Comparison of ENCODE assay signal across 8 cellular contexts in genomic region chr4:105145059-105145912, GRCh38. TPM values are rescaled to one million over a fixed set of nuclear protein-coding genes. Genes with fewer than 3 reads are reported as not detected.
DNase-seq lines count a peak whose midpoint lies in the region; ATAC-seq, FAIRE-seq and TF ChIP-seq lines count a peak whose summit lies in the region.

No MANE protein-coding gene starts in this region.

- WGBS in HepG2 (ENCODE audit: low lambda C conversion rate) = 17% methylated on average over 21 of the region's 21 CpGs
- 41 to 47% methylated on average over 21 of the region's 21 CpGs for WGBS in thyroid gland, 2 donors

- H3K27me3 ChIP-seq in ascending aorta = no peaks in the 10 kb centered on the region
- H3K27me3 ChIP-seq in HepG2 (ENCODE audit: control insufficient read depth in 1 of 2, insufficient read depth in 2 of 2, low read length in 2 of 2) = no peaks in the 10 kb centered on the region; a peak in 2 of 5 replicates
- no peaks in the 10 kb centered on the region for H3K27me3 ChIP-seq in thyroid gland

- BruUV-seq in HepG2 (replicated peaks; lab: Mats Ljungman, UMichigan) = TSS peak; percentile 61

- peak overlapping the region; percentile 35 for H2AFZ ChIP-seq in HepG2 (ENCODE audit: low read length)

- no peaks in the 10 kb centered on the region for H3K27me3 Mint-ChIP-seq in activated CD4-positive, alpha-beta T cell treated with anti-CD3 and anti-CD28 coated beads for 36 hours

- no peak for TF ChIP-seq POLR2A in HepG2 (IDR thresholded peaks at IDR 0.05; ENCODE audit: insufficient read depth in 1 of 2, low read depth in 2 of 2, low read length in 2 of 2)
- TF ChIP-seq POLR2A in thyroid gland (IDR thresholded peaks at IDR 0.05) = no peak

- H3K79me2 ChIP-seq in HepG2 (ENCODE audit: insufficient read depth, low read length) = peaks cover 26% of the 10 kb centered on the region

- peaks cover 4% of the 10 kb centered on the region; the same call in 1 of the 2 replicates for H4K20me1 ChIP-seq in HepG2 (ENCODE audit: insufficient read depth, low read length)

- ATAC-seq in activated CD4-positive, alpha-beta T cell treated with anti-CD3 and anti-CD28 coated beads for 36 hours = peak; percentile 13
- no peak for ATAC-seq in HepG2
- ATAC-seq in GM19452 (IDR thresholded peaks at IDR 0.05; ENCODE audit: unreplicated experiment) = no peak

- peak overlapping the region; percentile 94 for H3K4me2 ChIP-seq in HepG2 (ENCODE audit: low read depth, low read length)

- TF ChIP-seq EP300 in HepG2 (IDR thresholded peaks at IDR 0.05; ENCODE audit: low read depth in 2 of 2, low read length in 2 of 2) (no peak), HepG2 (CRISPR knock-in tag; IDR thresholded peaks at IDR 0.05; ENCODE audit: borderline replicate concordance) (no peak)

- peak overlapping the region; percentile 78 for H3K4me3 ChIP-seq in Jurkat, Clone E6-1 (ENCODE audit: low read length)
- peak overlapping the region; percentile 89 to 91 for H3K4me3 ChIP-seq in ascending aorta
- H3K4me3 ChIP-seq in HepG2 (replicated peaks in 1 of 3; ENCODE audit: insufficient read depth in 1 of 3, low read depth in 2 of 3, low read length in 3 of 3) = peak overlapping the region; percentile 75 to 89 (median 82)
- H3K4me3 ChIP-seq in thyroid gland (replicated peaks in 1 of 3) = peak overlapping the region in 2 of 3 donors; percentile 67 to 82

- DNase-seq in activated CD4-positive, alpha-beta T cell treated with anti-CD3 and anti-CD28 coated beads for 36 hours = no peak
- DNase-seq in activated CD4-positive, alpha-beta T cell treated with anti-CD3 and anti-CD28 coated beads, Interleukin-2, amount 50 U/mL, for 48 hours = no peak
- no peak for DNase-seq in Jurkat, Clone E6-1 (ENCODE audit: low read depth, low spot score)
- DNase-seq in ascending aorta (ENCODE audit: low spot score in 2 of 2) = no peak
- DNase-seq in HepG2 (ENCODE audit: low spot score) = no peak
- DNase-seq in thyroid gland = no peak
- DNase-seq in dedifferentiated amniotic fluid mesenchymal stem cell (ENCODE audit: extremely low spot score) = no peak

- no peaks in the 10 kb centered on the region for H3K9me3 Mint-ChIP-seq in activated CD4-positive, alpha-beta T cell treated with anti-CD3 and anti-CD28 coated beads for 36 hours (ENCODE audit: low read depth)

- POLR2A ChIA-PET in activated CD4-positive, alpha-beta T cell treated with anti-CD3 and anti-CD28 coated beads for 36 hours (lab: Charles Lee) = no interaction called here
- POLR2A ChIA-PET in HepG2 (lab: Yijun Ruan, JAX) = interaction anchor here (1.0 kb wide), 1 partner anchor 328 kb away, joined by 4 read pairs; no protein-coding TSS in a partner anchor

- H3K27ac ChIP-seq in ascending aorta (peak overlapping the region; percentile 86 to 88), HepG2 (ENCODE audit: extremely low read length, insufficient read depth, low read length) (no peak overlapping the region), thyroid gland (peak overlapping the region in 2 of 3 donors; percentile 74 to 87)

- CTCF ChIA-PET in activated CD4-positive, alpha-beta T cell treated with anti-CD3 and anti-CD28 coated beads for 36 hours (lab: Charles Lee) = interaction anchor here (0.6 to 1.0 kb wide), 2 partner anchors 327 to 328 kb away, joined by 3 to 4 read pairs; partner anchors contain the start of gene PPA2
- CTCF ChIA-PET in HepG2 (lab: Yijun Ruan, JAX; ENCODE audit: low intra/inter-chr PET ratio, low total read pairs) = interaction anchor here (1.9 kb wide), 1 partner anchor 328 kb away, joined by 4 read pairs; the partner anchor contains the start of gene PPA2

- H3K36me3 Mint-ChIP-seq in activated CD4-positive, alpha-beta T cell treated with anti-CD3 and anti-CD28 coated beads for 36 hours (ENCODE audit: low read depth) = peaks cover 18% of the 10 kb centered on the region

- FAIRE-seq in HepG2 (lab: Jason Lieb, UNC) = no peak

- peak overlapping the region; percentile 97 for H3K27ac Mint-ChIP-seq in activated CD4-positive, alpha-beta T cell treated with anti-CD3 and anti-CD28 coated beads for 36 hours

- no peak for TF ChIP-seq RAD21 in HepG2 (CRISPR knock-in tag; IDR thresholded peaks at IDR 0.05)

- H3K9me3 ChIP-seq in ascending aorta = no peaks in the 10 kb centered on the region
- H3K9me3 ChIP-seq in HepG2 (ENCODE audit: low read length) = no peaks in the 10 kb centered on the region
- no peaks in the 10 kb centered on the region for H3K9me3 ChIP-seq in thyroid gland

- peaks cover 0 to 2% of the 10 kb centered on the region in 2 donors for H3K4me1 ChIP-seq in ascending aorta
- peaks cover 45% of the 10 kb centered on the region for H3K4me1 ChIP-seq in HepG2 (ENCODE audit: insufficient read depth, low read length)
- peaks cover 0 to 18% of the 10 kb centered on the region in 2 donors for H3K4me1 ChIP-seq in thyroid gland

- H3K4me3 Mint-ChIP-seq in activated CD4-positive, alpha-beta T cell treated with anti-CD3 and anti-CD28 coated beads for 36 hours = peak overlapping the region; percentile 97

- intact Hi-C loops in activated CD4-positive, alpha-beta T cell treated with anti-CD3 and anti-CD28 coated beads for 36 hours (cut with DNase I, micrococcal nuclease) = loop anchor here (1.0 to 5.0 kb wide), 5 partner anchors 178 to 564 kb away; partner anchors contain the start of genes GSTCD (in 1 of the 2) and INTS12 (in 1 of the 2)
- intact Hi-C loops in ascending aorta (cut with DNase I) = loop anchor here (5.0 to 10.0 kb wide), 5 partner anchors 250 to 1170 kb away; partner anchors contain the start of genes AIMP1, GSTCD, INTS12 and NPNT
- intact Hi-C loops in HepG2 (cut with micrococcal nuclease; ENCODE audit: unreplicated experiment) = loop anchor here (5.0 kb wide), 2 partner anchors 112 to 202 kb away; no protein-coding TSS in a partner anchor
- intact Hi-C loops in thyroid gland (cut with DNase I) = loop anchor here (5.0 to 10.0 kb wide), 2 partner anchors 100 to 327 kb away; partner anchors contain the start of gene PPA2

- in situ Hi-C loops in HepG2 (cut with HindIII; ENCODE audit: extremely low pct_ligation_motif_present, low pct_unique_long_range_greater_than_20kb) = no loop called here

- peak overlapping the region; percentile 90; the same call in 1 of the 2 replicates for H3K9ac ChIP-seq in HepG2 (ENCODE audit: insufficient read depth, low read depth, low read length)

- no peaks in the 10 kb centered on the region for H3K36me3 ChIP-seq in ascending aorta
- no peaks in the 10 kb centered on the region for H3K36me3 ChIP-seq in HepG2 (replicated peaks in 1 of 2; ENCODE audit: control insufficient read depth in 1 of 2, insufficient read depth in 2 of 2, low read length in 2 of 2)
- H3K36me3 ChIP-seq in thyroid gland = no peaks in the 10 kb centered on the region

- H3K4me1 Mint-ChIP-seq in activated CD4-positive, alpha-beta T cell treated with anti-CD3 and anti-CD28 coated beads for 36 hours = peaks cover 38% of the 10 kb centered on the region

- TF ChIP-seq CTCF in ascending aorta (IDR thresholded peaks at IDR 0.05) (no peak), HepG2 (CRISPR knock-in tag; IDR thresholded peaks at IDR 0.05) (no peak), thyroid gland (IDR thresholded peaks at IDR 0.05) (no peak)

TF ChIP-seq in HepG2, 621 proteins besides CTCF, POLR2A, EP300 and RAD21 (continues in another document):
- TF ChIP-seq KLF6 (CRISPR knock-in tag; IDR thresholded peaks at IDR 0.05) = 0 out of 2 replicates have a peak, but pooled peaks have one; percentile 20

RNA-seq across cellular contexts. Expression of gene TET2, which starts 1.4 kb away (rescaled TPM):
- total RNA-seq in activated CD4-positive, alpha-beta T cell treated with anti-CD3 and anti-CD28 coated beads for 36 hours = 10 to 100 TPM; 35.0 to 40.6 TPM
- polyA plus RNA-seq in Jurkat, Clone E6-1 (2012; ENCODE audit: insufficient read depth, insufficient read length) = 4.5 TPM
- 14.8 TPM for total RNA-seq in ascending aorta
- total RNA-seq in HepG2 (2016; rRNA removed; fragmentation: Illumina TruSeq; extraction: Trizol) = 4.6 and 4.8 TPM in 2 replicates
- 1.1 and 1.3 TPM in 2 replicates for total RNA-seq in HepG2 (2016; cell fraction: cytosol; rRNA removed; fragmentation: Illumina TruSeq; extraction: Trizol; ENCODE audit: low read depth)
- total RNA-seq in HepG2 (2016; cell fraction: insoluble cytoplasmic fraction; rRNA removed; fragmentation: Illumina TruSeq; extraction: Trizol) = 4.3 and 6.2 TPM in 2 replicates
- 3.6 and 3.7 TPM in 2 replicates for total RNA-seq in HepG2 (2016; cell fraction: membrane; rRNA removed; fragmentation: Illumina TruSeq; extraction: Trizol)
- total RNA-seq in HepG2 (2016; cell fraction: nucleus; rRNA removed; fragmentation: Illumina TruSeq; extraction: Trizol) = 14.2 and 15.6 TPM in 2 replicates
- polyA plus RNA-seq in HepG2 (2011; rRNA removed) = 4.2 and 4.7 TPM in 2 replicates
- polyA plus RNA-seq in HepG2 (2011; cell fraction: cytosol; rRNA removed) = 1.6 and 2.4 TPM in 2 replicates
- 7.1 and 8.3 TPM in 2 replicates for polyA plus RNA-seq in HepG2 (2011; cell fraction: nucleus; rRNA removed)
- polyA plus RNA-seq in HepG2 (2012) = 3.1 and 3.5 TPM in 2 replicates
- 0.09 TPM in 2 replicates for polyA plus RNA-seq in HepG2 (2016; cell fraction: cytosol; fragmentation: Illumina TruSeq; extraction: Trizol; ENCODE audit: low read depth)
- polyA plus RNA-seq in HepG2 (2016; cell fraction: insoluble cytoplasmic fraction; fragmentation: Illumina TruSeq; extraction: Trizol; ENCODE audit: low read depth) = 2.2 and 2.3 TPM in 2 replicates
- 0.34 and 0.38 TPM in 2 replicates for polyA plus RNA-seq in HepG2 (2016; cell fraction: membrane; fragmentation: Illumina TruSeq; extraction: Trizol; ENCODE audit: low read depth)
- 5.4 TPM in 2 replicates for polyA plus RNA-seq in HepG2 (2016; cell fraction: nucleus; fragmentation: Illumina TruSeq; extraction: Trizol; ENCODE audit: insufficient read depth, low read depth)
- 8.5 and 15.5 TPM in 2 replicates for polyA minus RNA-seq in HepG2 (2011; rRNA and poly(A)+ RNA removed; ENCODE audit: low replicate concordance)
- 6.2 and 6.8 TPM in 2 replicates for polyA minus RNA-seq in HepG2 (2011; cell fraction: cytosol; rRNA and poly(A)+ RNA removed)
- polyA minus RNA-seq in HepG2 (2011; cell fraction: nucleus; rRNA and poly(A)+ RNA removed) = 83.3 and 90.6 TPM in 2 replicates
- total RNA-seq in thyroid gland = 10 to 100 TPM; 27.4 to 40.5 (median 32.4) TPM
